In the genomic region with DNA sequence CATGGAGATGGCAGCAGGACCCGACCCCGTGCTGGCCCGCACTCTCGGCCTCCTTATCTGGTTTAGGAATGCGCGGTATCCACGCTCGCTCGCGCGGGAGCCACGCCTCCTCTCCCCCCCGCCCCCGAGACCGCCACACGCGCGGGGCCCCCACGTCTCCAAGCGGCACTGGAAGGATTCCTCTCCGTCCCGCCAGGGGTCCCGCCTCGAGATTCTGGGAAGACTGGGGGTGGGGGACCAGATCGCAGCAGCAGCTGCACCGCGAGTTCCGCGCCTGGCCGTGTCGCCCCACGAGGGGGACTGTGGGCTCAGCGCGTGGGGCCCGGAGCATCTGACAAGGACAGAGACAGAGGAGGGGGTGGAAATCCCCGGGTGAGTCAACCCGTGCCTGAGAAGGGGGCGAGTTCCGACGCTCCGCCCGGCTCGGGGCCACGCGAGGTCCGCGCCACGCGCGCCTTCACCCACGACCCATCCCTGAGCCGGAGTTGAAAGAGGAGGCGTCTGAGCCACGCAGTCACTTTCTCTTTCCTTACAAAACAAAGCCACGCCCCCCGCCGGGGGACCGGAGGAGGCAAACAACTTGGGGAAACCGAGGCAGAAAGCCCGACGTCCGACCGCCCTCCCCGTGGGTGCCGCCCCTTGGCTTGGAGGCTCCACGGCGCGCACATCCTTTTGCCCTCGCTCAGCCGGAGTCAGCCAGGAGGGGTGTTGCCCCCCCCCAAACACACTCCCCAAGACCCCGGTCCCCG, we compare ENCODE assay signal across 8 cellular contexts. TPM values are rescaled to one million over a fixed set of nuclear protein-coding genes. Genes with fewer than 3 reads are reported as not detected.
DNase-seq lines count a peak whose midpoint lies in the region; ATAC-seq and TF ChIP-seq lines count a peak whose summit lies in the region.

No MANE protein-coding gene starts in this region.

- H3K27ac ChIP-seq in A673 (ENCODE audit: low read depth, low read length, poor library complexity, severe bottlenecking) (peak overlapping the region; percentile 93), body of pancreas (peak overlapping the region; percentile 7 to 79 (median 66))

- H3K9me3 ChIP-seq in A673 (ENCODE audit: low read depth, low read length, poor library complexity, severe bottlenecking): no peaks in the 10 kb centered on the region
- H3K9me3 ChIP-seq in HAP-1: no peaks in the 10 kb centered on the region
- H3K9me3 ChIP-seq in body of pancreas: no peaks in the 10 kb centered on the region

- POLR2A ChIA-PET in A673 (lab: Charles Lee; ENCODE audit: low non-redundant PET): no interaction called here

- H3K27me3 ChIP-seq in A673 (replicated peaks; ENCODE audit: insufficient read depth, low read depth, low read length, poor library complexity) (no peaks in the 10 kb centered on the region), HAP-1 (ENCODE audit: low read depth) (no peaks in the 10 kb centered on the region), body of pancreas (no peaks in the 10 kb centered on the region), kidney epithelial cell (ENCODE audit: control insufficient read depth, insufficient read depth, low read length) (peaks cover 2% of the 10 kb centered on the region)

- in situ Hi-C loops in HAP-1 (cut with MboI; ENCODE audit: low sequenced_read_pairs): loop anchor here (25.0 kb wide), 1 partner anchor 293 kb away; a partner anchor contains a TSS

- ATAC-seq in body of pancreas: peak; percentile 5

- CTCF ChIA-PET in A673 (lab: Charles Lee): interaction anchor here (0.6 kb wide), 1 partner anchor 19 kb away, joined by 8 read pairs; no protein-coding TSS in a partner anchor

- 1% methylated on average over 18 to 56 of the region's 72 CpGs for WGBS in body of pancreas, 2 donors

- TF ChIP-seq CTCF in A673 (conservative IDR thresholded peaks at IDR 0.05; ENCODE audit: low read depth, low read length) (0 out of 2 replicates have a peak, but pooled peaks have one; percentile 10), body of pancreas (IDR thresholded peaks at IDR 0.05) (no peak), kidney epithelial cell (IDR thresholded peaks at IDR 0.05; ENCODE audit: insufficient read depth, low read length, poor library complexity, severe bottlenecking) (peak; percentile 12)

- no peak for TF ChIP-seq POLR2A in body of pancreas (IDR thresholded peaks at IDR 0.05)

- BruUV-seq in A673 (replicated peaks; lab: Mats Ljungman, UMichigan): no TSS peak

- intact Hi-C loops in A673 (cut with micrococcal nuclease; ENCODE audit: unreplicated experiment) (no loop called here), body of pancreas (cut with DNase I) (no loop called here)

- H3K4me3 ChIP-seq in A673 (ENCODE audit: low read depth, low read length, poor library complexity, severe bottlenecking) (peak overlapping the region; percentile 94), HAP-1 (peak overlapping the region; percentile 67), body of pancreas (peak overlapping the region; percentile 68 to 73), kidney epithelial cell (ENCODE audit: low read depth, low read length) (peak overlapping the region; percentile 74)

- H3K36me3 ChIP-seq in A673 (ENCODE audit: insufficient read depth, low read length, poor library complexity, severe bottlenecking) (no peaks in the 10 kb centered on the region), HAP-1 (replicated peaks) (no peaks in the 10 kb centered on the region), body of pancreas (replicated peaks in 1 of 2; ENCODE audit: insufficient read depth in 1 of 2, low read depth in 2 of 2) (no peaks in the 10 kb centered on the region), kidney epithelial cell (ENCODE audit: control insufficient read depth, insufficient read depth, low read length) (no peaks in the 10 kb centered on the region)

- H3K4me1 ChIP-seq in A673 (ENCODE audit: insufficient read depth, low read length, poor library complexity, severe bottlenecking): no peaks in the 10 kb centered on the region
- H3K4me1 ChIP-seq in HAP-1: no peaks in the 10 kb centered on the region
- H3K4me1 ChIP-seq in body of pancreas: peaks cover 18% of the 10 kb centered on the region

- DNase-seq in A673 (ENCODE audit: low spot score) (peak; percentile 43), HAP-1 (ENCODE audit: low spot score in 2 of 2) (peak in 1 of 2 experiments; percentile 78), T-helper 2 cell (peak; percentile 41 to 73 (median 55)), body of pancreas (peak; percentile 26 to 48 (median 34)), kidney epithelial cell (ENCODE audit: low read depth) (no peak), NCI-H187 treated with DMSO at 0.1 percent for 48 hours (lab: John Stamatoyannopoulos, UW) (no peak), SHP77 (lab: John Stamatoyannopoulos, UW) (no peak)
- peak; percentile 46 for DNase-seq in stimulated activated CD4-positive, alpha-beta T cell treated with anti-CD3 and anti-CD28 coated beads, Interleukin-1b, Interleukin-23, amount 100 ng/mL, for 48 hours

RNA-seq across cellular contexts. Expression of a gene that starts 0.8 kb away (rescaled TPM):
- 8.4 and 10.0 TPM in 2 replicates for total RNA-seq in A673 (2021)
- 1 to 10 TPM; 2.6 to 3.6 TPM for total RNA-seq in body of pancreas
- 8.3 and 9.4 TPM in 2 replicates for total RNA-seq in kidney epithelial cell

RNA-seq across cellular contexts. Expression of a gene that starts 21.7 kb away (rescaled TPM):
- 107 and 112 TPM in 2 replicates for total RNA-seq in A673 (2021)
- total RNA-seq in body of pancreas: 10 to 100 TPM; 17.9 to 18.1 TPM
- total RNA-seq in kidney epithelial cell: 96.3 and 98.7 TPM in 2 replicates

RNA-seq across cellular contexts. Expression of a gene that starts 35.6 kb away (rescaled TPM):
- total RNA-seq in A673 (2021) (371 and 383 TPM in 2 replicates), body of pancreas (10 to 100 TPM; 17.9 to 36.6 TPM), kidney epithelial cell (66.9 and 75.6 TPM in 2 replicates)

RNA-seq across cellular contexts. Expression of a gene that starts 40.6 kb away (rescaled TPM):
- total RNA-seq in A673 (2021) (1.7 and 2.2 TPM in 2 replicates), body of pancreas (10 to 100 TPM in 1 of 2 donors, 1 to 10 TPM in 1; 7.3 to 68.9 TPM), kidney epithelial cell (155 TPM in 2 replicates)

RNA-seq across cellular contexts. Expression of a gene that starts 56.4 kb away (rescaled TPM):
- total RNA-seq in A673 (2021) (0.58 and 1.5 TPM in 2 replicates), body of pancreas (under 1 TPM in 1 of 2 donors, not detected in 1; 0.26 TPM), kidney epithelial cell (0.13 TPM in 1 of 2 replicates, not detected in the other)

Comparison
In these comparisons a context has a peak if more than half of its experiments do, and no peak if none do; other contexts are left out.
1. DNase-seq: peak in A673 (single experiment), T-helper 2 cell (5 of 5), body of pancreas (4 of 4) and stimulated activated CD4-positive, alpha-beta T cell treated with anti-CD3 and anti-CD28 coated beads, Interleukin-1b, Interleukin-23, amount 100 ng/mL, for 48 hours (single experiment); none in kidney epithelial cell (single experiment), NCI-H187 treated with DMSO at 0.1 percent for 48 hours (single experiment) and SHP77 (0 of 2).
2. CTCF ChIP-seq: peak in A673 (single experiment) and kidney epithelial cell (single experiment); none in body of pancreas (0 of 7).
3. Peak in every context shown above with its lines, with median percentiles within 50 percentile points of each other: H3K4me3 ChIP-seq.